15 cellular contexts compared by ENCODE assay signal in the genomic region with DNA sequence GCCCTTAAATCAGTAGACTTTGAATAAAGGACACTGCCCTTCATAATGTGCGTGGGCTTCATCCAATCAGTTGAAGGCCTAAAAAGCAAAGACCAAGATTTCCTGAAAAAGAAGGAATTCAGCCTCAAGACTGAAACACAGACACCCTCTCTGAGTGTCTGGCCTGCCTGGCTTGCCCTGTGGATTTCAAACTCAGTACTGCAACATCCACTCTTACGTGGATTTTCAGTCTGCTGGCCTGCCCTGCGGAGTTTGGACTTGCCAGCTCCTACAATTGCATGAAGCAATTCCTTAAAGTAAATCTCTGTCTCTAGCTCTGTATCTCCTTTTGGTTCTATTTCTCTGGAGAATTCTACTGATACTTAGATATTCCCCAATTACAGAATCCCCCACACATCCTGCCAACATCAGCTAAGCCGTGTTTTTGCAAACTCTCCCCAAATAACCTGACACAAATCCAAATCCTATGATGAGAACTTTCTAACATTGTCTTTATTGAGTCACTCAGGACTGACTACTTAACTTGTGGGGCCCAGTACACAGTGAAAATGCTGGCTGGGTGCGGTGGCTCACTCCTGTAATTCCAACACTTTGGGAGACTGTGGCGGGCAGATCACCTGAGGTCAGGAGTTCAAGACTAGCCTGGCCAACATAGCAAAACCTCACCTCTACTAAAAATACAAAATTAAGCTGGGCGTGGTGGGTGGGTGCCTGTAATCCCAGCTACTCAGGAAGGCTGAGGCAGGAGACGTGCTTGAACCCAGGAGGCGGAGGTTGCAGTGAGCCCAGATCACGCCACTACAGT. TPM values are rescaled to one million over a fixed set of nuclear protein-coding genes. Genes with fewer than 3 reads are reported as not detected.
DNase-seq lines count a peak whose midpoint lies in the region; ATAC-seq and TF ChIP-seq lines count a peak whose summit lies in the region.
"Had no signal": no experiment of that assay in that cellular context is flagged by ENCODE, and none has a peak within 500 bp of the region (broad histone marks: within the 10 kb centered on the region; RNA-seq: fewer than 3 reads in every experiment).

No MANE protein-coding gene starts in this region.

- H3K9me3 Mint-ChIP-seq in HFFc6 (no peaks in the 10 kb centered on the region), type B pancreatic cell (no peaks in the 10 kb centered on the region)
- H3K9me3 Mint-ChIP-seq in stimulated activated naive B cell treated with anti-CD40 and anti-IgM and Interleukin-4, amounts not matched to agents 10 μg/mL and 1 μg/mL and 100 μg/mL, for 72 hours = no peaks in the 10 kb centered on the region

- H3K36me3 ChIP-seq in esophagus squamous epithelium (no peaks in the 10 kb centered on the region), tibial nerve (no peaks in the 10 kb centered on the region)
- H3K36me3 ChIP-seq: Peyer's patch had no signal

- no peak for ATAC-seq in stimulated activated naive B cell treated with anti-CD40 and anti-IgM and Interleukin-4, amounts not matched to agents 10 μg/mL and 1 μg/mL and 100 μg/mL, for 72 hours (replicated peaks)

- H3K4me1 ChIP-seq in esophagus squamous epithelium = peaks cover 0 to 14% (median 0%) of the 10 kb centered on the region in 3 donors
- H3K4me1 ChIP-seq in tibial nerve = no peaks in the 10 kb centered on the region
- H3K4me1 ChIP-seq: Caco-2, Peyer's patch had no signal

- no peak for TF ChIP-seq EP300 in tibial nerve (IDR thresholded peaks at IDR 0.05)

- H3K27me3 Mint-ChIP-seq in HFFc6 (ENCODE audit: insufficient read depth) (no peaks in the 10 kb centered on the region), type B pancreatic cell (no peaks in the 10 kb centered on the region)
- no peaks in the 10 kb centered on the region for H3K27me3 Mint-ChIP-seq in stimulated activated naive B cell treated with anti-CD40 and anti-IgM and Interleukin-4, amounts not matched to agents 10 μg/mL and 1 μg/mL and 100 μg/mL, for 72 hours

- 67 to 79% methylated on average over 6 to 8 of the region's 10 CpGs for WGBS in esophagus squamous epithelium, 2 donors
- 81 to 86% methylated on average over 10 of the region's 10 CpGs for WGBS in tibial nerve, 2 donors

- H3K36me3 Mint-ChIP-seq in HFFc6 (ENCODE audit: low read depth) = no peaks in the 10 kb centered on the region
- H3K36me3 Mint-ChIP-seq in type B pancreatic cell = peaks cover 4% of the 10 kb centered on the region
- peaks cover 0 to 6% of the 10 kb centered on the region in 2 donors for H3K36me3 Mint-ChIP-seq in stimulated activated naive B cell treated with anti-CD40 and anti-IgM and Interleukin-4, amounts not matched to agents 10 μg/mL and 1 μg/mL and 100 μg/mL, for 72 hours
- H3K36me3 Mint-ChIP-seq: CD14-positive monocyte had no signal

- H3K9me3 ChIP-seq in esophagus squamous epithelium = no peaks in the 10 kb centered on the region
- H3K9me3 ChIP-seq in tibial nerve = no peaks in the 10 kb centered on the region
- H3K9me3 ChIP-seq: Caco-2, Peyer's patch had no signal

- 0 out of 2 replicates have a peak overlapping the region, but pooled peaks have one; percentile 3 for H3K4me3 Mint-ChIP-seq in HFFc6
- H3K4me3 Mint-ChIP-seq in type B pancreatic cell = no peak overlapping the region
- no peak overlapping the region for H3K4me3 Mint-ChIP-seq in stimulated activated naive B cell treated with anti-CD40 and anti-IgM and Interleukin-4, amounts not matched to agents 10 μg/mL and 1 μg/mL and 100 μg/mL, for 72 hours
- H3K4me3 Mint-ChIP-seq: CD14-positive monocyte had no signal

- peaks cover 28% of the 10 kb centered on the region for H3K4me1 Mint-ChIP-seq in HFFc6 (ENCODE audit: low read depth)
- H3K4me1 Mint-ChIP-seq in type B pancreatic cell (ENCODE audit: unreplicated experiment) = peaks cover 6% of the 10 kb centered on the region
- peaks cover 27 to 48% of the 10 kb centered on the region in 2 donors for H3K4me1 Mint-ChIP-seq in stimulated activated naive B cell treated with anti-CD40 and anti-IgM and Interleukin-4, amounts not matched to agents 10 μg/mL and 1 μg/mL and 100 μg/mL, for 72 hours

- no peak for DNase-seq in HFFc6
- DNase-seq in esophagus squamous epithelium (lab: John Stamatoyannopoulos, UW) = no peak
- DNase-seq in mesenteric fat pad (ENCODE audit: low spot score) = peak; percentile 72
- DNase-seq in type B pancreatic cell (ENCODE audit: extremely low spot score, unreplicated experiment) = no peak
- DNase-seq in HuH-7.5 (ENCODE audit: low spot score) = no peak
- DNase-seq in globus pallidus (ENCODE audit: low spot score) = no peak
- DNase-seq in stimulated activated naive B cell treated with anti-CD40 and anti-IgM and Interleukin-4, amounts not matched to agents 10 μg/mL and 1 μg/mL and 100 μg/mL, for 72 hours = no peak
- DNase-seq in tibial nerve (ENCODE audit: low spot score in 2 of 2) = no peak
- DNase-seq: Caco-2, NCI-H1930, NCI-H2171, NCI-H524, Peyer's patch, SHP77 had no signal

- TF ChIP-seq CTCF in HFFc6 (IDR thresholded peaks at IDR 0.05) = no peak
- no peak for TF ChIP-seq CTCF in esophagus squamous epithelium (IDR thresholded peaks at IDR 0.05)
- no peak for TF ChIP-seq CTCF in type B pancreatic cell (conservative IDR thresholded peaks at IDR 0.05)
- TF ChIP-seq CTCF in tibial nerve (IDR thresholded peaks at IDR 0.05) = no peak

- H3K27ac ChIP-seq in esophagus squamous epithelium (peak overlapping the region in 3 of 4 donors; percentile 36 to 55 (median 50)), tibial nerve (no peak overlapping the region)
- H3K27ac ChIP-seq: Peyer's patch had no signal

- H3K27me3 ChIP-seq in esophagus squamous epithelium (no peaks in the 10 kb centered on the region), tibial nerve (no peaks in the 10 kb centered on the region)
- H3K27me3 ChIP-seq: Peyer's patch had no signal

- TF ChIP-seq POLR2A in esophagus squamous epithelium (IDR thresholded peaks at IDR 0.05) (no peak), tibial nerve (IDR thresholded peaks at IDR 0.05) (no peak)

- no peak overlapping the region for H3K4me3 ChIP-seq in esophagus squamous epithelium
- no peak overlapping the region for H3K4me3 ChIP-seq in tibial nerve
- H3K4me3 ChIP-seq: Peyer's patch had no signal

- intact Hi-C loops in esophagus squamous epithelium (cut with DNase I) = no loop called here

- H3K27ac Mint-ChIP-seq in HFFc6 = peak overlapping the region; percentile 76
- H3K27ac Mint-ChIP-seq in type B pancreatic cell = peak overlapping the region; percentile 50
- no peak overlapping the region for H3K27ac Mint-ChIP-seq in stimulated activated naive B cell treated with anti-CD40 and anti-IgM and Interleukin-4, amounts not matched to agents 10 μg/mL and 1 μg/mL and 100 μg/mL, for 72 hours

RNA-seq across cellular contexts. Expression of a gene that starts 7.2 kb away (rescaled TPM):
- under 1 TPM in 1 of 6 experiments, not detected in 5; 0.28 TPM for total RNA-seq in HFFc6 (2021; fragmentation: NEBNext Ultra II Directional; extraction: Animal tissue kit (Norgen Biotek cat#: 25700))
- total RNA-seq in esophagus squamous epithelium = not detected
- total RNA-seq in mesenteric fat pad = not detected
- not detected in 2 replicates for total RNA-seq in type B pancreatic cell (ENCODE audit: low replicate concordance)
- not detected for total RNA-seq in tibial nerve
- total RNA-seq: Caco-2, Peyer's patch had no signal

RNA-seq across cellular contexts. Expression of a gene that starts 15.9 kb away (rescaled TPM):
- 1 to 10 TPM; 4.4 to 6.8 (median 4.9) TPM for total RNA-seq in HFFc6 (2021; fragmentation: NEBNext Ultra II Directional; extraction: Animal tissue kit (Norgen Biotek cat#: 25700))
- total RNA-seq in esophagus squamous epithelium = 1 to 10 TPM; 1.3 to 7.4 (median 3.2) TPM
- total RNA-seq in mesenteric fat pad = 10.9 TPM
- 7.5 and 13.4 TPM in 2 replicates for total RNA-seq in type B pancreatic cell (ENCODE audit: low replicate concordance)
- 10 to 100 TPM in 1 of 4 donors, 1 to 10 TPM in 3; 6.8 to 12.6 (median 8.3) TPM for total RNA-seq in tibial nerve

RNA-seq across cellular contexts. Expression of a gene that starts 18.7 kb away (rescaled TPM):
- total RNA-seq in HFFc6 (2021; fragmentation: NEBNext Ultra II Directional; extraction: Animal tissue kit (Norgen Biotek cat#: 25700)) = 10 to 100 TPM; 21.7 to 29.4 (median 26.5) TPM
- total RNA-seq in esophagus squamous epithelium = 10 to 100 TPM; 14.5 to 27.3 (median 15.4) TPM
- 71.8 TPM for total RNA-seq in mesenteric fat pad
- 21.9 and 24.7 TPM in 2 replicates for total RNA-seq in type B pancreatic cell (ENCODE audit: low replicate concordance)
- 10 to 100 TPM; 23.9 to 45.7 (median 36.1) TPM for total RNA-seq in tibial nerve

RNA-seq across cellular contexts. Expression of a gene that starts 42.0 kb away (rescaled TPM):
- 100 to 1,000 TPM; 187 to 221 (median 211) TPM for total RNA-seq in HFFc6 (2021; fragmentation: NEBNext Ultra II Directional; extraction: Animal tissue kit (Norgen Biotek cat#: 25700))
- total RNA-seq in esophagus squamous epithelium (10 to 100 TPM; 55.5 to 99.0 (median 78.2) TPM), mesenteric fat pad (138 TPM), type B pancreatic cell (ENCODE audit: low replicate concordance) (99.1 and 101 TPM in 2 replicates), tibial nerve (10 to 100 TPM; 43.2 to 49.8 (median 46.2) TPM)

Comparison
In these comparisons a context has a peak if more than half of its experiments do, and no peak if none do; other contexts are left out.
1. H3K27ac ChIP-seq: peak in esophagus squamous epithelium (3 of 4); none in tibial nerve (0 of 4).